28 cellular contexts compared by ENCODE assay signal in genomic region chr2:11701206-11701605, GRCh38. TPM values are rescaled to one million over a fixed set of nuclear protein-coding genes. Genes with fewer than 3 reads are reported as not detected.
DNase-seq lines count a peak whose midpoint lies in the region; ATAC-seq, FAIRE-seq and TF ChIP-seq lines count a peak whose summit lies in the region.
"Had no signal": no experiment of that assay in that cellular context is flagged by ENCODE, and none has a peak within 500 bp of the region (broad histone marks: within the 10 kb centered on the region; RNA-seq: fewer than 3 reads in every experiment).

No MANE protein-coding gene starts in this region.

- H3K9me3 ChIP-seq in hepatocyte (ENCODE audit: low read depth), result no peaks in the 10 kb centered on the region
- no peaks in the 10 kb centered on the region for H3K9me3 ChIP-seq in gastroesophageal sphincter
- H3K9me3 ChIP-seq: body of pancreas, left lung, suprapubic skin had no signal

- H4K20me1 ChIP-seq in hepatocyte (ENCODE audit: insufficient read depth, poor library complexity, severe bottlenecking), result no peaks in the 10 kb centered on the region

- no peaks in the 10 kb centered on the region for H3K36me3 ChIP-seq in hepatocyte (replicated peaks; ENCODE audit: insufficient read depth, low read depth)
- H3K36me3 ChIP-seq in gastroesophageal sphincter, result no peaks in the 10 kb centered on the region
- H3K36me3 ChIP-seq: left lung, suprapubic skin had no signal

- ATAC-seq in Right ventricle myocardium superior (ENCODE audit: poor library complexity) (no peak), gastroesophageal sphincter (no peak)
- ATAC-seq: A549; body of pancreas; foreskin keratinocyte; stimulated activated effector memory CD8-positive, alpha-beta T cell treated with anti-CD3 and anti-CD28 coated beads, Interleukin-12 subunit alpha, Interleukin-12 subunit beta, amount 100 ng/mL, for 72 hours had no signal

- TF ChIP-seq POLR2A in gastroesophageal sphincter (IDR thresholded peaks at IDR 0.05), result no peak

- DNase-seq in Right ventricle myocardium superior, result peak; percentile 13
- DNase-seq in cardiac septum (ENCODE audit: low spot score), result no peak
- DNase-seq in RCC 7860 (ENCODE audit: low spot score), result peak; percentile 88
- DNase-seq in hepatocyte (ENCODE audit: low spot score), result no peak
- no peak for DNase-seq in NCI-H226
- DNase-seq in stimulated activated CD4-positive, alpha-beta T cell treated with anti-CD3 and anti-CD28 coated beads, Interleukin-2, amount 100 ng/mL, for 24 hours, result no peak
- no peak for DNase-seq in DMS114 treated with DMSO at 0.1 percent for 48 hours (lab: John Stamatoyannopoulos, UW; ENCODE audit: unreplicated experiment)
- DNase-seq: activated CD8-positive, alpha-beta T cell treated with anti-CD3 and anti-CD28 coated beads, Interleukin-2, amount 10 ng/mL, durations not matched to agents 7 days and 5 days; activated T-cell treated with anti-CD3 and anti-CD28 coated beads for 4 hours; COR-L47; GOT3; naive thymus-derived CD4-positive, alpha-beta T cell; NCI-H146; NCI-H446; occipital lobe; stimulated activated CD4-positive, alpha-beta T cell treated with anti-CD3 and anti-CD28 coated beads, Interleukin-2, amount 100 ng/mL, for 48 hours had no signal

- intact Hi-C loops in Right ventricle myocardium superior (cut with DNase I), result no loop called here
- intact Hi-C loops in cardiac septum (cut with DNase I), result no loop called here

- no peaks in the 10 kb centered on the region for H3K79me2 ChIP-seq in hepatocyte

- no peak for TF ChIP-seq EP300 in gastroesophageal sphincter (IDR thresholded peaks at IDR 0.05)

- peaks cover 13% of the 10 kb centered on the region for H3K4me1 ChIP-seq in hepatocyte (ENCODE audit: insufficient read depth)
- H3K4me1 ChIP-seq in gastroesophageal sphincter, result peaks cover 0 to 29% (median 11%) of the 10 kb centered on the region in 3 donors

- no peak overlapping the region for H2AFZ ChIP-seq in hepatocyte

- H3K4me3 ChIP-seq in hepatocyte, result no peak overlapping the region
- H3K4me3 ChIP-seq in gastroesophageal sphincter, result no peak overlapping the region
- H3K4me3 ChIP-seq: A549, body of pancreas, left lung, skin epidermis, suprapubic skin had no signal

- no peaks in the 10 kb centered on the region for H3K27me3 ChIP-seq in hepatocyte
- no peaks in the 10 kb centered on the region for H3K27me3 ChIP-seq in gastroesophageal sphincter
- H3K27me3 ChIP-seq: body of pancreas, foreskin keratinocyte, left lung, suprapubic skin had no signal

- H3K27ac ChIP-seq in hepatocyte, result peak overlapping the region; percentile 81
- no peak overlapping the region for H3K27ac ChIP-seq in gastroesophageal sphincter
- H3K27ac ChIP-seq: A549, foreskin keratinocyte, skin epidermis, suprapubic skin had no signal

- peak; percentile 72 for FAIRE-seq in RCC 7860 (lab: Jason Lieb, UNC)
- FAIRE-seq: A549, HTR-8/SVneo, urothelium cell line had no signal

- no peak for TF ChIP-seq CTCF in hepatocyte (IDR thresholded peaks at IDR 0.05; ENCODE audit: poor library complexity)
- no peak for TF ChIP-seq CTCF in gastroesophageal sphincter (IDR thresholded peaks at IDR 0.05)

- no peaks in the 10 kb centered on the region for H3K9me2 ChIP-seq in hepatocyte (replicated peaks; ENCODE audit: insufficient read depth)

- 63% methylated on average over 5 of the region's 5 CpGs for WGBS in hepatocyte (ENCODE audit: low lambda C conversion rate, missing lambda C conversion rate)
- 68 to 78% methylated on average over 5 of the region's 5 CpGs for WGBS in gastroesophageal sphincter (ENCODE audit: low coverage in 1 of 2), 2 donors

- no peak overlapping the region for H3K4me2 ChIP-seq in hepatocyte
- H3K4me2 ChIP-seq: A549 had no signal

RNA-seq across cellular contexts. Expression of gene NTSR2, which starts 31.2 kb away (rescaled TPM):
- total RNA-seq in Right ventricle myocardium superior (0.19 TPM), cardiac septum (not detected), hepatocyte (not detected in 2 replicates), gastroesophageal sphincter (not detected)
- polyA plus RNA-seq in hepatocyte, result 0.28 TPM in 1 of 2 replicates, not detected in the other
- total RNA-seq: activated CD8-positive, alpha-beta T cell treated with anti-CD3 and anti-CD28 coated beads, Interleukin-2, amount 10 ng/mL, durations not matched to agents 7 days and 5 days; body of pancreas; epithelial cell of proximal tubule; foreskin keratinocyte; left lung; mesenteric fat pad; naive thymus-derived CD4-positive, alpha-beta T cell; suprapubic skin had no signal
- polyA plus RNA-seq: A549; foreskin keratinocyte; naive thymus-derived CD4-positive, alpha-beta T cell had no signal

RNA-seq across cellular contexts. Expression of gene LPIN1, which starts 45.2 kb away (rescaled TPM):
- total RNA-seq in Right ventricle myocardium superior (62.4 TPM), cardiac septum (27.8 TPM), hepatocyte (35.3 and 42.6 TPM in 2 replicates), gastroesophageal sphincter (10 to 100 TPM; 47.3 to 70.1 (median 50.0) TPM)
- 34.5 and 45.8 TPM in 2 replicates for polyA plus RNA-seq in hepatocyte

Comparison
In these comparisons a context has a peak if more than half of its experiments do, and no peak if none do; other contexts are left out.
1. DNase-seq: peak in Right ventricle myocardium superior (single experiment) and RCC 7860 (single experiment); none in cardiac septum (single experiment), hepatocyte (single experiment), NCI-H226 (single experiment), stimulated activated CD4-positive, alpha-beta T cell treated with anti-CD3 and anti-CD28 coated beads, Interleukin-2, amount 100 ng/mL, for 24 hours (0 of 2) and DMS114 treated with DMSO at 0.1 percent for 48 hours (single experiment).